ENCODE assay signal across 17 cellular contexts in genomic region chr12:120726961-120727360, GRCh38. TPM values are rescaled to one million over a fixed set of nuclear protein-coding genes. Genes with fewer than 3 reads are reported as not detected.
A peak's percentile ranks its signal among the peaks of the same experiment; 100 is the strongest.
DNase-seq lines count a peak whose midpoint lies in the region; ATAC-seq and TF ChIP-seq lines count a peak whose summit lies in the region.
"Had no signal": no experiment of that assay in that cellular context is flagged by ENCODE, and none has a peak within 500 bp of the region (broad histone marks: within the 10 kb centered on the region; RNA-seq: fewer than 3 reads in every experiment).

No MANE protein-coding gene starts in this region.

- TF ChIP-seq CTCF in CD4-positive, alpha-beta T cell (IDR thresholded peaks at IDR 0.05): no peak
- TF ChIP-seq CTCF in HCT116 (IDR thresholded peaks at IDR 0.05 in 2 of 3, conservative IDR thresholded peaks at IDR 0.05 in 1 of 3; ENCODE audit: borderline replicate concordance in 1 of 3, insufficient read depth in 1 of 3, low read depth in 2 of 3, low read length in 2 of 3): no peak

- ATAC-seq in CD4-positive, alpha-beta T cell (ENCODE audit: poor library complexity): no peak
- no peak for ATAC-seq in HCT116
- no peak for ATAC-seq in effector memory CD8-positive, alpha-beta T cell (replicated peaks)
- ATAC-seq in natural killer cell treated with Interleukin-12 subunit alpha and Interleukin-12 subunit beta and Interleukin-15 and Interleukin-18, amount 100 ng/mL, for 72 hours: no peak
- ATAC-seq in HG03159 (IDR thresholded peaks at IDR 0.05; ENCODE audit: unreplicated experiment): no peak
- no peak for ATAC-seq in HG02571 (IDR thresholded peaks at IDR 0.05; ENCODE audit: unreplicated experiment)

- H3K9me3 Mint-ChIP-seq in CD4-positive, alpha-beta T cell: no peaks in the 10 kb centered on the region
- H3K9me3 Mint-ChIP-seq in effector memory CD8-positive, alpha-beta T cell: no peaks in the 10 kb centered on the region
- no peaks in the 10 kb centered on the region for H3K9me3 Mint-ChIP-seq in natural killer cell treated with Interleukin-12 subunit alpha and Interleukin-12 subunit beta and Interleukin-15 and Interleukin-18, amount 100 ng/mL, for 72 hours
- H3K9me3 Mint-ChIP-seq: activated CD4-positive, alpha-beta memory T cell treated with anti-CD3 and anti-CD28 coated beads, Interleukin-2, amount 10 ng/mL, durations not matched to agents 7 days and 5 days had no signal

- H3K4me1 ChIP-seq in HCT116 (ENCODE audit: control insufficient read depth in 1 of 2, insufficient read depth in 2 of 2, low read length in 2 of 2): peaks cover 3 to 18% of the 10 kb centered on the region in 2 experiments; a peak in 2 of 4 replicates
- H3K4me1 ChIP-seq: parathyroid adenoma had no signal

- peaks cover 21% of the 10 kb centered on the region for H3K4me1 Mint-ChIP-seq in CD4-positive, alpha-beta T cell (ENCODE audit: low read depth)
- peaks cover 15 to 18% of the 10 kb centered on the region in 2 donors for H3K4me1 Mint-ChIP-seq in effector memory CD8-positive, alpha-beta T cell (ENCODE audit: low read depth in 2 of 2)
- peaks cover 16 to 18% of the 10 kb centered on the region in 2 donors for H3K4me1 Mint-ChIP-seq in natural killer cell treated with Interleukin-12 subunit alpha and Interleukin-12 subunit beta and Interleukin-15 and Interleukin-18, amount 100 ng/mL, for 72 hours (ENCODE audit: low read depth in 2 of 2)

- H3K36me3 ChIP-seq in HCT116 (ENCODE audit: control insufficient read depth in 1 of 2, insufficient read depth in 2 of 2, low read length in 2 of 2): peaks cover 7 to 18% of the 10 kb centered on the region in 2 experiments; a peak in 3 of 4 replicates

- H3K9ac ChIP-seq in HCT116 (ENCODE audit: low read length): no peak overlapping the region
- H3K9ac ChIP-seq: parathyroid adenoma, SK-N-SH had no signal

- RAD21 ChIA-PET in HCT116 (lab: Charles Lee; ENCODE audit: low non-redundant PET in 1 of 2, low total read pairs in 2 of 2, uncharacterized antibody in 2 of 2, unreplicated experiment in 2 of 2): no interaction called here

- intact Hi-C loops in CD4-positive, alpha-beta T cell (cut with DNase I, micrococcal nuclease): loop anchor here in 1 of 2 experiments (5.0 kb wide), 3 partner anchors 40 to 280 kb away; partner anchors contain the start of genes GATC, MLEC, POP5 and TRIAP1
- intact Hi-C loops in HCT116 (cut with micrococcal nuclease): loop anchor here (5.0 kb wide), 1 partner anchor 245 kb away; no protein-coding TSS in a partner anchor

- H3K9me2 ChIP-seq in HCT116 (ENCODE audit: insufficient read depth): no peaks in the 10 kb centered on the region
- H3K9me2 ChIP-seq: SK-N-SH had no signal

- H3K27me3 Mint-ChIP-seq in CD4-positive, alpha-beta T cell: no peaks in the 10 kb centered on the region
- H3K27me3 Mint-ChIP-seq in effector memory CD8-positive, alpha-beta T cell: no peaks in the 10 kb centered on the region
- no peaks in the 10 kb centered on the region for H3K27me3 Mint-ChIP-seq in natural killer cell treated with Interleukin-12 subunit alpha and Interleukin-12 subunit beta and Interleukin-15 and Interleukin-18, amount 100 ng/mL, for 72 hours
- H3K27me3 Mint-ChIP-seq: activated CD4-positive, alpha-beta memory T cell treated with anti-CD3 and anti-CD28 coated beads, Interleukin-2, amount 10 ng/mL, durations not matched to agents 7 days and 5 days had no signal

- H3K4me2 ChIP-seq in HCT116 (ENCODE audit: low read length): peak overlapping the region; percentile 96

- H3K27ac ChIP-seq in CD4-positive, alpha-beta T cell (ENCODE audit: low read depth, low read length): no peak overlapping the region
- H3K27ac ChIP-seq in HCT116 (ENCODE audit: low read depth, low read length): no peak overlapping the region
- H3K27ac ChIP-seq: parathyroid adenoma had no signal

- no peaks in the 10 kb centered on the region for H4K20me1 ChIP-seq in HCT116 (ENCODE audit: insufficient read depth)

- no TSS peak for BruUV-seq in HCT116 (replicated peaks; lab: Mats Ljungman, UMichigan)

- CTCF ChIA-PET in CD4-positive, alpha-beta T cell (lab: Charles Lee): no interaction called here
- CTCF ChIA-PET in HCT116 (lab: Charles Lee): no interaction called here

- no peaks in the 10 kb centered on the region for H3K9me3 ChIP-seq in CD4-positive, alpha-beta T cell (ENCODE audit: control insufficient read depth, low read length)
- H3K9me3 ChIP-seq in HCT116 (ENCODE audit: control insufficient read depth in 1 of 2, insufficient read depth in 1 of 2, low read depth in 1 of 2, low read length in 2 of 2): no peaks in the 10 kb centered on the region
- H3K9me3 ChIP-seq: SK-N-SH, thyroid gland had no signal

- H3K36me3 Mint-ChIP-seq in CD4-positive, alpha-beta T cell (ENCODE audit: low read depth): peaks cover 42% of the 10 kb centered on the region
- H3K36me3 Mint-ChIP-seq in effector memory CD8-positive, alpha-beta T cell (ENCODE audit: insufficient read depth): peaks cover 4% of the 10 kb centered on the region
- H3K36me3 Mint-ChIP-seq in natural killer cell treated with Interleukin-12 subunit alpha and Interleukin-12 subunit beta and Interleukin-15 and Interleukin-18, amount 100 ng/mL, for 72 hours: no peaks in the 10 kb centered on the region

- DNase-seq in CD4-positive, alpha-beta T cell: no peak
- DNase-seq in HCT116 (ENCODE audit: low read depth, low spot score) (no peak), HuH-7 (ENCODE audit: low spot score) (no peak), NCI-H187 (lab: John Stamatoyannopoulos, UW) (no peak)
- no peak for DNase-seq in effector memory CD8-positive, alpha-beta T cell
- no peak for DNase-seq in natural killer cell treated with Interleukin-12 subunit alpha and Interleukin-12 subunit beta and Interleukin-15 and Interleukin-18, amount 100 ng/mL, for 72 hours (ENCODE audit: low spot score)
- DNase-seq: activated CD4-positive, alpha-beta memory T cell treated with anti-CD3 and anti-CD28 coated beads, Interleukin-2, amount 10 ng/mL, durations not matched to agents 7 days and 5 days; activated effector memory CD4-positive, alpha-beta T cell treated with anti-CD3 and anti-CD28 coated beads, Interleukin-2, amount 50 U/mL, for 16 hours; foreskin fibroblast; left cardiac atrium; NCI-H2171; NCI-H774; SK-N-SH; thyroid gland had no signal

- no peaks in the 10 kb centered on the region for H3K79me2 ChIP-seq in HCT116 (ENCODE audit: insufficient read depth, low read length)
- H3K79me2 ChIP-seq: parathyroid adenoma had no signal

- H3K27ac Mint-ChIP-seq in CD4-positive, alpha-beta T cell: no peak overlapping the region
- H3K27ac Mint-ChIP-seq in effector memory CD8-positive, alpha-beta T cell: no peak overlapping the region
- no peak overlapping the region for H3K27ac Mint-ChIP-seq in natural killer cell treated with Interleukin-12 subunit alpha and Interleukin-12 subunit beta and Interleukin-15 and Interleukin-18, amount 100 ng/mL, for 72 hours
- H3K27ac Mint-ChIP-seq: activated CD4-positive, alpha-beta memory T cell treated with anti-CD3 and anti-CD28 coated beads, Interleukin-2, amount 10 ng/mL, durations not matched to agents 7 days and 5 days had no signal

- H3K4me3 Mint-ChIP-seq in CD4-positive, alpha-beta T cell: peak overlapping the region; percentile 97
- H3K4me3 Mint-ChIP-seq in effector memory CD8-positive, alpha-beta T cell: peak overlapping the region; percentile 6 to 89
- peak overlapping the region; percentile 94 for H3K4me3 Mint-ChIP-seq in natural killer cell treated with Interleukin-12 subunit alpha and Interleukin-12 subunit beta and Interleukin-15 and Interleukin-18, amount 100 ng/mL, for 72 hours

- no peak for TF ChIP-seq POLR2A in HCT116 (IDR thresholded peaks at IDR 0.05; ENCODE audit: borderline replicate concordance, extremely low read depth, insufficient read depth, insufficient read length)

- H2AFZ ChIP-seq in HCT116 (ENCODE audit: low read depth, low read length, poor library complexity, severe bottlenecking): no peak overlapping the region
- H2AFZ ChIP-seq: parathyroid adenoma had no signal

- H3K27me3 ChIP-seq in CD4-positive, alpha-beta T cell (ENCODE audit: control insufficient read depth, insufficient read depth, low read length): no peaks in the 10 kb centered on the region
- no peaks in the 10 kb centered on the region for H3K27me3 ChIP-seq in HCT116 (ENCODE audit: insufficient read depth, low read length)
- H3K27me3 ChIP-seq: thyroid gland had no signal

- no peak overlapping the region for H3K4me3 ChIP-seq in HCT116 (replicated peaks in 1 of 2; ENCODE audit: low read depth in 1 of 2, low read length in 2 of 2)

- POLR2A ChIA-PET in CD4-positive, alpha-beta T cell (lab: Charles Lee): no interaction called here
- POLR2A ChIA-PET in HCT116 (lab: Charles Lee): no interaction called here

- no peak for TF ChIP-seq RAD21 in HCT116 (IDR thresholded peaks at IDR 0.05; ENCODE audit: low read depth)

RNA-seq across cellular contexts. Expression of gene ACADS, which starts 1.3 kb away (rescaled TPM):
- total RNA-seq in CD4-positive, alpha-beta T cell: 1 to 10 TPM; 8.9 to 9.2 TPM
- 21.4 TPM for total RNA-seq in HCT116 (2021; ENCODE audit: unreplicated experiment)
- polyA plus RNA-seq in HCT116 (2012): 21.2 and 22.2 TPM in 2 replicates
- 10 to 100 TPM; 12.8 to 13.9 TPM for total RNA-seq in natural killer cell treated with Interleukin-12 subunit alpha and Interleukin-12 subunit beta and Interleukin-15 and Interleukin-18, amount 100 ng/mL, for 72 hours

RNA-seq across cellular contexts. Expression of gene UNC119B, which starts 16.7 kb away (rescaled TPM):
- 10 to 100 TPM; 10.7 TPM for total RNA-seq in CD4-positive, alpha-beta T cell
- 33.8 TPM for total RNA-seq in HCT116 (2021; ENCODE audit: unreplicated experiment)
- 20.2 and 21.3 TPM in 2 replicates for polyA plus RNA-seq in HCT116 (2012)
- 10 to 100 TPM; 15.6 to 28.1 TPM for total RNA-seq in natural killer cell treated with Interleukin-12 subunit alpha and Interleukin-12 subunit beta and Interleukin-15 and Interleukin-18, amount 100 ng/mL, for 72 hours

RNA-seq across cellular contexts. Expression of gene MLEC, which starts 40.0 kb away (rescaled TPM):
- total RNA-seq in CD4-positive, alpha-beta T cell: 10 to 100 TPM; 20.7 to 22.1 TPM
- 152 TPM for total RNA-seq in HCT116 (2021; ENCODE audit: unreplicated experiment)
- 53.9 and 59.2 TPM in 2 replicates for polyA plus RNA-seq in HCT116 (2012)
- total RNA-seq in natural killer cell treated with Interleukin-12 subunit alpha and Interleukin-12 subunit beta and Interleukin-15 and Interleukin-18, amount 100 ng/mL, for 72 hours: 100 to 1,000 TPM; 115 to 158 TPM
